2 cellular contexts compared by ENCODE assay signal in the genomic region with DNA sequence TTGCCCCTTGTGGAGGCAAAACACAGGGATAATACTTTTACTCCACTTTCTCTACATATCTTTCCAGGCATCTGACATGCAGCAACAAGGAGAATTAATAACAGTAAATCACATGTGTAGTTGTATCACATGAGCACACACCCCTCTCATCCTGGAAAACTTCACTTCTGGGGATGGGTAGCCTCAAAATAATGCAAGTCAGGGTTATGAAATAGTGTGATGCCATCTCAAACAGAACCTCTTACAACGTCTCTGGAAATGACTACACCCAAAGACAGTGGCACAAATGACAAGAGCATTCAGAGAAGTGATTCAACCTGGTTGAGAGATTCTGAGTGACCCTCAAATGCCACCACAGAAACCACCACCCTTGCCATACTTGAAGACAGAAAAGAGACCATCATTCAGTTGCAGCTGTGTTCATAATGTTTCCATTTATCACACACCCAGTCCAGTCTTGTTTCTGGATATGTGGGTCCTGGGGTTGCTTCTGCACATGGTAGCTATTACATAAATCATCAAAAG.
TF ChIP-seq lines count a peak whose summit lies in the region.

No MANE protein-coding gene starts in this region.

TF ChIP-seq in A549, 52 proteins besides CTCF, POLR2A, EP300 and RAD21:
- no peak for TF ChIP-seq NPAS2 (CRISPR knock-in tag; IDR thresholded peaks at IDR 0.05; ENCODE audit: borderline replicate concordance)
- TF ChIP-seq, protein P1, sequence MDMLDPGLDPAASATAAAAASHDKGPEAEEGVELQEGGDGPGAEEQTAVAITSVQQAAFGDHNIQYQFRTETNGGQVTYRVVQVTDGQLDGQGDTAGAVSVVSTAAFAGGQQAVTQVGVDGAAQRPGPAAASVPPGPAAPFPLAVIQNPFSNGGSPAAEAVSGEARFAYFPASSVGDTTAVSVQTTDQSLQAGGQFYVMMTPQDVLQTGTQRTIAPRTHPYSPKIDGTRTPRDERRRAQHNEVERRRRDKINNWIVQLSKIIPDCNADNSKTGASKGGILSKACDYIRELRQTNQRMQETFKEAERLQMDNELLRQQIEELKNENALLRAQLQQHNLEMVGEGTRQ (IDR thresholded peaks at IDR 0.05): peak; percentile 39; the same call in 1 of the 2 replicates

TF ChIP-seq in IMR-90, 13 proteins besides CTCF, POLR2A, EP300 and RAD21:
- TF ChIP-seq NFE2L2 (IDR thresholded peaks at IDR 0.05; ENCODE audit: low read depth, low read length) (peak; percentile 12; the same call in 1 of the 2 replicates), RFX5 (IDR thresholded peaks at IDR 0.05; ENCODE audit: low read depth, low read length) (no peak), FOS (IDR thresholded peaks at IDR 0.05; ENCODE audit: low read depth, low read length) (no peak), CHD1 (IDR thresholded peaks at IDR 0.05; ENCODE audit: low read depth, low read length) (no peak)
